1 cellular context compared by ENCODE assay signal in genomic region chr3:127899769-127900168, GRCh38.
TF ChIP-seq lines count a peak whose summit lies in the region.

No MANE protein-coding gene starts in this region.

TF ChIP-seq in HepG2, 621 proteins besides CTCF, POLR2A, EP300 and RAD21 (continued from another document):
- TF ChIP-seq PAXIP1 (CRISPR knock-in tag; conservative IDR thresholded peaks at IDR 0.05) (no peak), TEAD3 (CRISPR knock-in tag; optimal IDR thresholded peaks at IDR 0.05; ENCODE audit: borderline replicate concordance) (no peak)
TF ChIP-seq in HepG2: peak in this region for 0.
